Comparison of ENCODE assay signal across 20 cellular contexts in the genomic region with DNA sequence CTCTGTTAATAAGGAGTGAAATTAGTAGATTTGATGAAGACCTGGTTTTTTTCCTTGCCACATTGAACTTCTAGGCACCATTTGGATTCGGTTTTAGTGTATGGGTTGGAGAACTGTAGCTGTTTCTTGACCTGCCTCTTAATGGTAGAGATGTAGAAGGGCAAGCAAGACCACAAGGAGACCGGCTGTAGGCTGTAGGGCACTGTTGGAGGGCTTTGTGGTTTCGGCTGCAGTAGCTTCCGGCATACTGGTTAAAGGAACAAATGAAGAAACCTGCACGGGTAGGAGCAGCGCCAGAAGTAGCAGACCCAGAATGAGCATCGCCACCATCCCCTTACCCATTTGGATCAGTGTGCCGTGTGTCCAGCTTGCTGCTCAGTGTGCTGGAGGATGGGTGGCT. TPM values are rescaled to one million over a fixed set of nuclear protein-coding genes. Genes with fewer than 3 reads are reported as not detected.
A peak's percentile ranks its signal among the peaks of the same experiment; 100 is the strongest.
DNase-seq lines count a peak whose midpoint lies in the region; ATAC-seq and TF ChIP-seq lines count a peak whose summit lies in the region.
"Had no signal": no experiment of that assay in that cellular context is flagged by ENCODE, and none has a peak within 500 bp of the region (broad histone marks: within the 10 kb centered on the region; RNA-seq: fewer than 3 reads in every experiment).

No MANE protein-coding gene starts in this region.

- H3K9me3 Mint-ChIP-seq in activated naive CD8-positive, alpha-beta T cell (ENCODE audit: low read depth) = no peaks in the 10 kb centered on the region
- no peaks in the 10 kb centered on the region for H3K9me3 Mint-ChIP-seq in activated naive CD8-positive, alpha-beta T cell treated with anti-CD3 and anti-CD28 coated beads for 36 hours
- no peaks in the 10 kb centered on the region for H3K9me3 Mint-ChIP-seq in activated naive CD8-positive, alpha-beta T cell treated with anti-CD3 and anti-CD28 coated beads, Interleukin-2, amount 50 U/mL, for 24 hours

- no peak for TF ChIP-seq CTCF in NB4 (IDR thresholded peaks at IDR 0.05; ENCODE audit: low read depth, low read length)

- peaks cover 2% of the 10 kb centered on the region for H3K4me1 Mint-ChIP-seq in activated naive CD8-positive, alpha-beta T cell (ENCODE audit: low read depth)
- H3K4me1 Mint-ChIP-seq in activated naive CD8-positive, alpha-beta T cell treated with anti-CD3 and anti-CD28 coated beads for 36 hours = peaks cover 4% of the 10 kb centered on the region
- H3K4me1 Mint-ChIP-seq in activated naive CD8-positive, alpha-beta T cell treated with anti-CD3 and anti-CD28 coated beads, Interleukin-2, amount 50 U/mL, for 24 hours = peaks cover 4% of the 10 kb centered on the region

- no peak overlapping the region for H3K27ac Mint-ChIP-seq in activated naive CD8-positive, alpha-beta T cell
- no peak overlapping the region for H3K27ac Mint-ChIP-seq in activated naive CD8-positive, alpha-beta T cell treated with anti-CD3 and anti-CD28 coated beads for 36 hours
- H3K27ac Mint-ChIP-seq in activated naive CD8-positive, alpha-beta T cell treated with anti-CD3 and anti-CD28 coated beads, Interleukin-2, amount 50 U/mL, for 24 hours = no peak overlapping the region

- peaks cover 2% of the 10 kb centered on the region for H3K36me3 Mint-ChIP-seq in activated naive CD8-positive, alpha-beta T cell
- H3K36me3 Mint-ChIP-seq in activated naive CD8-positive, alpha-beta T cell treated with anti-CD3 and anti-CD28 coated beads for 36 hours = peaks cover 41% of the 10 kb centered on the region
- H3K36me3 Mint-ChIP-seq in activated naive CD8-positive, alpha-beta T cell treated with anti-CD3 and anti-CD28 coated beads, Interleukin-2, amount 50 U/mL, for 24 hours (ENCODE audit: low read depth) = peaks cover 41% of the 10 kb centered on the region

- no peak for TF ChIP-seq POLR2A in NB4 (IDR thresholded peaks at IDR 0.05; ENCODE audit: extremely low read depth, insufficient read length)

- no peaks in the 10 kb centered on the region for H3K27me3 Mint-ChIP-seq in activated naive CD8-positive, alpha-beta T cell
- no peaks in the 10 kb centered on the region for H3K27me3 Mint-ChIP-seq in activated naive CD8-positive, alpha-beta T cell treated with anti-CD3 and anti-CD28 coated beads for 36 hours
- no peaks in the 10 kb centered on the region for H3K27me3 Mint-ChIP-seq in activated naive CD8-positive, alpha-beta T cell treated with anti-CD3 and anti-CD28 coated beads, Interleukin-2, amount 50 U/mL, for 24 hours

- DNase-seq in activated naive CD8-positive, alpha-beta T cell treated with anti-CD3 and anti-CD28 coated beads for 36 hours = no peak
- peak; percentile 69 for DNase-seq in NB4 (ENCODE audit: low read depth)
- no peak for DNase-seq in activated naive CD8-positive, alpha-beta T cell treated with anti-CD3 and anti-CD28 coated beads, Interleukin-2, amount 50 U/mL, for 24 hours
- no peak for DNase-seq in NCI-H1105 treated with DMSO at 0.1 percent for 48 hours (lab: John Stamatoyannopoulos, UW)
- DNase-seq in HCEC 1CT = no peak
- DNase-seq: activated CD4-positive, CD25-positive, alpha-beta regulatory T cell; amygdala; COR-L47; dermis blood vessel endothelial cell; DMS79 treated with DMSO at 0.1 percent for 48 hours; kidney glomerular epithelial cell; NCI-H1436; NCI-H524; occipital lobe; stimulated activated CD4-positive, alpha-beta T cell treated with anti-CD3 and anti-CD28 coated beads, Interleukin-2, amount 100 ng/mL, for 48 hours; stimulated activated naive CD4-positive, alpha-beta T cell; testis had no signal

- H3K4me3 ChIP-seq in NB4 (ENCODE audit: low read depth, low read length) = peak overlapping the region; percentile 28
- H3K4me3 ChIP-seq: testis had no signal

- H3K4me3 Mint-ChIP-seq in activated naive CD8-positive, alpha-beta T cell = peak overlapping the region; percentile 18
- no peak overlapping the region for H3K4me3 Mint-ChIP-seq in activated naive CD8-positive, alpha-beta T cell treated with anti-CD3 and anti-CD28 coated beads for 36 hours
- H3K4me3 Mint-ChIP-seq in activated naive CD8-positive, alpha-beta T cell treated with anti-CD3 and anti-CD28 coated beads, Interleukin-2, amount 50 U/mL, for 24 hours = no peak overlapping the region

- ATAC-seq in activated naive CD8-positive, alpha-beta T cell treated with anti-CD3 and anti-CD28 coated beads, Interleukin-2, amount 50 U/mL, for 24 hours = peak; percentile 20
- ATAC-seq in SK-N-SH treated with all-trans-retinoic acid at 6 μM for 48 hours = no peak
- ATAC-seq in GM18502 (IDR thresholded peaks at IDR 0.05; ENCODE audit: poor library complexity, unreplicated experiment) = no peak

TF ChIP-seq in SK-N-SH treated with all-trans-retinoic acid at 6 μM for 48 hours, 23 proteins besides CTCF, POLR2A, EP300 and RAD21:
- TF ChIP-seq TCF4 (CRISPR knock-in tag; IDR thresholded peaks at IDR 0.05; ENCODE audit: borderline replicate concordance) (no peak), ESRRG (CRISPR knock-in tag; IDR thresholded peaks at IDR 0.05) (no peak), BACH2 (CRISPR knock-in tag; IDR thresholded peaks at IDR 0.05; ENCODE audit: borderline replicate concordance) (no peak), RARB (CRISPR knock-in tag; IDR thresholded peaks at IDR 0.05) (no peak), PPARA (CRISPR knock-in tag; IDR thresholded peaks at IDR 0.05; ENCODE audit: borderline replicate concordance) (no peak), ZNF565 (CRISPR knock-in tag; conservative IDR thresholded peaks at IDR 0.05; ENCODE audit: low read depth) (no peak), CSDC2 (CRISPR knock-in tag; IDR thresholded peaks at IDR 0.05) (no peak), GLIS3 (CRISPR knock-in tag; IDR thresholded peaks at IDR 0.05) (no peak), ISL1 (CRISPR knock-in tag; IDR thresholded peaks at IDR 0.05) (no peak), ZNF8 (CRISPR knock-in tag; IDR thresholded peaks at IDR 0.05) (no peak), ZFP3 (CRISPR knock-in tag; IDR thresholded peaks at IDR 0.05) (no peak), SNAI2 (CRISPR knock-in tag; IDR thresholded peaks at IDR 0.05) (no peak)
- TF ChIP-seq, protein P1, sequence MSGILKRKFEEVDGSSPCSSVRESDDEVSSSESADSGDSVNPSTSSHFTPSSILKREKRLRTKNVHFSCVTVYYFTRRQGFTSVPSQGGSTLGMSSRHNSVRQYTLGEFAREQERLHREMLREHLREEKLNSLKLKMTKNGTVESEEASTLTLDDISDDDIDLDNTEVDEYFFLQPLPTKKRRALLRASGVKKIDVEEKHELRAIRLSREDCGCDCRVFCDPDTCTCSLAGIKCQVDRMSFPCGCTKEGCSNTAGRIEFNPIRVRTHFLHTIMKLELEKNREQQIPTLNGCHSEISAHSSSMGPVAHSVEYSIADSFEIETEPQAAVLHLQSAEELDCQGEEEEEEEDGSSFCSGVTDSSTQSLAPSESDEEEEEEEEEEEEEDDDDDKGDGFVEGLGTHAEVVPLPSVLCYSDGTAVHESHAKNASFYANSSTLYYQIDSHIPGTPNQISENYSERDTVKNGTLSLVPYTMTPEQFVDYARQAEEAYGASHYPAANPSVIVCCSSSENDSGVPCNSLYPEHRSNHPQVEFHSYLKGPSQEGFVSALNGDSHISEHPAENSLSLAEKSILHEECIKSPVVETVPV (CRISPR knock-in tag; IDR thresholded peaks at IDR 0.05) = no peak
- TF ChIP-seq, protein P2, sequence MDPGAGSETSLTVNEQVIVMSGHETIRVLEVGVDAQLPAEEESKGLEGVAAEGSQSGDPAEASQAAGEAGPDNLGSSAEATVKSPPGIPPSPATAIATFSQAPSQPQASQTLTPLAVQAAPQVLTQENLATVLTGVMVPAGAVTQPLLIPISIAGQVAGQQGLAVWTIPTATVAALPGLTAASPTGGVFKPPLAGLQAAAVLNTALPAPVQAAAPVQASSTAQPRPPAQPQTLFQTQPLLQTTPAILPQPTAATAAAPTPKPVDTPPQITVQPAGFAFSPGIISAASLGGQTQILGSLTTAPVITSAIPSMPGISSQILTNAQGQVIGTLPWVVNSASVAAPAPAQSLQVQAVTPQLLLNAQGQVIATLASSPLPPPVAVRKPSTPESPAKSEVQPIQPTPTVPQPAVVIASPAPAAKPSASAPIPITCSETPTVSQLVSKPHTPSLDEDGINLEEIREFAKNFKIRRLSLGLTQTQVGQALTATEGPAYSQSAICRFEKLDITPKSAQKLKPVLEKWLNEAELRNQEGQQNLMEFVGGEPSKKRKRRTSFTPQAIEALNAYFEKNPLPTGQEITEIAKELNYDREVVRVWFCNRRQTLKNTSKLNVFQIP (CRISPR knock-in tag; IDR thresholded peaks at IDR 0.05; ENCODE audit: borderline replicate concordance, low read depth) = no peak

RNA-seq across cellular contexts. Expression of a gene that starts 7.9 kb away (rescaled TPM):
- 100 to 1,000 TPM; 126 to 134 TPM for total RNA-seq in activated naive CD8-positive, alpha-beta T cell treated with anti-CD3 and anti-CD28 coated beads for 36 hours

RNA-seq across cellular contexts. Expression of a gene that starts 14.3 kb away (rescaled TPM):
- total RNA-seq in activated naive CD8-positive, alpha-beta T cell treated with anti-CD3 and anti-CD28 coated beads for 36 hours = 10 to 100 TPM; 18.0 to 18.4 TPM

RNA-seq across cellular contexts. Expression of a gene that starts 17.4 kb away (rescaled TPM):
- total RNA-seq in activated naive CD8-positive, alpha-beta T cell treated with anti-CD3 and anti-CD28 coated beads for 36 hours = 10 to 100 TPM; 17.5 to 19.2 TPM
